ENCODE assay signal across 10 cellular contexts in genomic region chr10:92742331-92743228, GRCh38. TPM values are rescaled to one million over a fixed set of nuclear protein-coding genes. Genes with fewer than 3 reads are reported as not detected.
DNase-seq lines count a peak whose midpoint lies in the region; ATAC-seq lines count a peak whose summit lies in the region.
"Had no signal": no experiment of that assay in that cellular context is flagged by ENCODE, and none has a peak within 500 bp of the region (broad histone marks: within the 10 kb centered on the region; RNA-seq: fewer than 3 reads in every experiment).

No MANE protein-coding gene starts in this region.

- no peak overlapping the region for H3K9ac ChIP-seq in neuronal stem cell (ENCODE audit: low read depth, low read length, poor library complexity)

- H3K14ac ChIP-seq in neuronal stem cell (ENCODE audit: low read length): no peak overlapping the region

- no peak overlapping the region for H4K8ac ChIP-seq in neuronal stem cell (ENCODE audit: low read depth, low read length)

- H3K4ac ChIP-seq in neuronal stem cell (ENCODE audit: low read length): no peak overlapping the region

- no peak overlapping the region for H2AFZ ChIP-seq in neuronal stem cell (ENCODE audit: low read length)

- H3K4me2 ChIP-seq in neuronal stem cell (ENCODE audit: insufficient read depth, low read length, poor library complexity, severe bottlenecking): no peak overlapping the region

- no peak overlapping the region for H2AK5ac ChIP-seq in neuronal stem cell (ENCODE audit: low read depth, low read length)

- DNase-seq in CD4-positive, CD25-positive, alpha-beta regulatory T cell: no peak
- peak; percentile 83 for DNase-seq in SKM-1 treated with dmso at 0.1 percent for 144 hours (lab: John Stamatoyannopoulos, UW; ENCODE audit: unreplicated experiment)
- no peak for DNase-seq in NCI-H1092 treated with DMSO at 0.1 percent for 48 hours (lab: John Stamatoyannopoulos, UW)
- no peak for DNase-seq in NCI-H526 (lab: John Stamatoyannopoulos, UW)
- no peak for DNase-seq in neuronal stem cell (ENCODE audit: low spot score)
- DNase-seq in DMS 273 (lab: John Stamatoyannopoulos, UW; ENCODE audit: unreplicated experiment): no peak
- DNase-seq: T1000 had no signal

- H3K9me3 ChIP-seq in CD4-positive, CD25-positive, alpha-beta regulatory T cell (ENCODE audit: control insufficient read depth in 2 of 2, low read length in 2 of 2): no peaks in the 10 kb centered on the region
- no peaks in the 10 kb centered on the region for H3K9me3 ChIP-seq in neuronal stem cell (replicated peaks in 1 of 2; ENCODE audit: control insufficient read depth in 2 of 2, insufficient read depth in 1 of 2, low read depth in 1 of 2, low read length in 2 of 2)

- H2BK15ac ChIP-seq in neuronal stem cell (ENCODE audit: low read length): no peak overlapping the region

- H3K4me1 ChIP-seq in CD4-positive, CD25-positive, alpha-beta regulatory T cell (ENCODE audit: control insufficient read depth, insufficient read depth, low read length, poor library complexity, severe bottlenecking): peaks cover 1% of the 10 kb centered on the region
- no peaks in the 10 kb centered on the region for H3K4me1 ChIP-seq in neuronal stem cell (ENCODE audit: control insufficient read depth in 2 of 2, insufficient read depth in 1 of 2, low read depth in 1 of 2, low read length in 2 of 2)

- no peaks in the 10 kb centered on the region for H3K36me3 Mint-ChIP-seq in CD4-positive, CD25-positive, alpha-beta regulatory T cell

- no peaks in the 10 kb centered on the region for H3K27me3 ChIP-seq in CD4-positive, CD25-positive, alpha-beta regulatory T cell (ENCODE audit: control insufficient read depth, insufficient read depth, low read length)
- peaks cover 0 to 3% (median 0%) of the 10 kb centered on the region in 3 experiments for H3K27me3 ChIP-seq in neuronal stem cell (ENCODE audit: control insufficient read depth in 3 of 3, insufficient read depth in 3 of 3, low read depth in 1 of 3, low read length in 3 of 3)

- H3K36me3 ChIP-seq in CD4-positive, CD25-positive, alpha-beta regulatory T cell (ENCODE audit: control insufficient read depth, insufficient read depth, low read length): no peaks in the 10 kb centered on the region
- no peaks in the 10 kb centered on the region for H3K36me3 ChIP-seq in neuronal stem cell (replicated peaks in 1 of 2; ENCODE audit: control insufficient read depth in 2 of 2, insufficient read depth in 2 of 2, low read length in 2 of 2)

- WGBS in neuronal stem cell (ENCODE audit: extremely low coverage in 2 of 2, insufficient read length in 2 of 2, insufficient replicate concordance in 1 of 2), 2 donors: no CpG with 5 or more reads among the region's 9 CpGs

- peak; percentile 50 to 58 for ATAC-seq in CD4-positive, CD25-positive, alpha-beta regulatory T cell (ENCODE audit: low read depth in 2 of 2)
- ATAC-seq in GM19463 (IDR thresholded peaks at IDR 0.05; ENCODE audit: unreplicated experiment): peak; percentile 98
- peak; percentile 96 for ATAC-seq in HG03103 (IDR thresholded peaks at IDR 0.05; ENCODE audit: low read depth, unreplicated experiment)

- H2BK5ac ChIP-seq in neuronal stem cell (ENCODE audit: low read length): no peak overlapping the region

- H2BK12ac ChIP-seq in neuronal stem cell (ENCODE audit: low read length): no peak overlapping the region

- no peak overlapping the region for H3K18ac ChIP-seq in neuronal stem cell (ENCODE audit: low read length)

- no peak overlapping the region for H4K91ac ChIP-seq in neuronal stem cell (ENCODE audit: low read depth, low read length, poor library complexity)

- no peaks in the 10 kb centered on the region for H3K79me1 ChIP-seq in neuronal stem cell (ENCODE audit: low read depth, low read length)

- H3K9me3 Mint-ChIP-seq in CD4-positive, CD25-positive, alpha-beta regulatory T cell: peaks cover 0 to 2% (median 0%) of the 10 kb centered on the region in 7 donors

- H3K4me1 Mint-ChIP-seq in CD4-positive, CD25-positive, alpha-beta regulatory T cell: peaks cover 0 to 7% (median 3%) of the 10 kb centered on the region in 4 donors

- no peak overlapping the region for H3K4me3 ChIP-seq in CD4-positive, CD25-positive, alpha-beta regulatory T cell (ENCODE audit: low read depth, low read length)
- no peak overlapping the region for H3K4me3 ChIP-seq in neuronal stem cell (ENCODE audit: low read length in 2 of 2)
- H3K4me3 ChIP-seq: skin epidermis had no signal

- no peak overlapping the region for H3K27ac ChIP-seq in CD4-positive, CD25-positive, alpha-beta regulatory T cell (ENCODE audit: insufficient read depth, low read length, poor library complexity, severe bottlenecking)
- H3K27ac ChIP-seq in neuronal stem cell (replicated peaks; ENCODE audit: low read length): no peak overlapping the region
- H3K27ac ChIP-seq: skin epidermis had no signal

- no peak overlapping the region for H2BK120ac ChIP-seq in neuronal stem cell (ENCODE audit: low read depth, low read length)

- no peak overlapping the region for H3K23ac ChIP-seq in neuronal stem cell (ENCODE audit: low read depth, low read length, poor library complexity)

- H3K27me3 Mint-ChIP-seq in CD4-positive, CD25-positive, alpha-beta regulatory T cell: peaks cover 29% of the 10 kb centered on the region

- peak overlapping the region in 1 of 3 donors; percentile 6 for H3K27ac Mint-ChIP-seq in CD4-positive, CD25-positive, alpha-beta regulatory T cell

- H3K4me3 Mint-ChIP-seq in CD4-positive, CD25-positive, alpha-beta regulatory T cell: no peak overlapping the region

RNA-seq across cellular contexts. Expression of gene HHEX, which starts 52.8 kb away (rescaled TPM):
- total RNA-seq in CD4-positive, CD25-positive, alpha-beta regulatory T cell: 1.2 TPM
- polyA plus RNA-seq in CD4-positive, CD25-positive, alpha-beta regulatory T cell: under 1 TPM in 3 of 4 donors, not detected in 1; 0.19 to 0.71 (median 0.22) TPM
- polyA plus RNA-seq in neuronal stem cell (2013, experiment 1 of 2): not detected
- polyA plus RNA-seq in neuronal stem cell (2013, experiment 2 of 2): not detected
